Comparison of ENCODE assay signal across 16 cellular contexts in genomic region chr10:129893690-129894089, GRCh38.
"Had no signal": no experiment of that assay in that cellular context is flagged by ENCODE, and none has a peak within 500 bp of the region (broad histone marks: within the 10 kb centered on the region; RNA-seq: fewer than 3 reads in every experiment).

No MANE protein-coding gene starts in this region.

- DNase-seq: colonic mucosa; erythroblast; foreskin melanocyte; heart right ventricle; hypothalamus; kidney glomerular epithelial cell; natural killer cell; nucleus accumbens; pancreas; small intestine; stimulated activated CD4-positive, alpha-beta T cell treated with anti-CD3 and anti-CD28 coated beads, Interleukin-12 subunit alpha, Interleukin-12 subunit beta, amount 100 ng/mL, for 4 hours; stimulated activated naive CD4-positive, alpha-beta T cell; stomach; thyroid gland; uterus had no signal

- H3K9me3 ChIP-seq: colonic mucosa, heart right ventricle, pancreas, prostate gland, stomach, thyroid gland, uterus had no signal

- H3K4me1 ChIP-seq: colonic mucosa, pancreas, prostate gland, thyroid gland, uterus had no signal

- H3K27ac ChIP-seq: colonic mucosa, pancreas, prostate gland, stomach, thyroid gland, uterus had no signal

- H3K27me3 ChIP-seq: colonic mucosa, heart right ventricle, thyroid gland, uterus had no signal

- H3K36me3 ChIP-seq: colonic mucosa, heart right ventricle, pancreas, prostate gland, stomach, thyroid gland, uterus had no signal

- H3K4me3 ChIP-seq: colonic mucosa, pancreas, prostate gland, stomach, thyroid gland, uterus had no signal

- ATAC-seq: natural killer cell, pancreas had no signal
